ENCODE assay signal across 10 cellular contexts in genomic region chr15:73781038-73781925, GRCh38. TPM values are rescaled to one million over a fixed set of nuclear protein-coding genes. Genes with fewer than 3 reads are reported as not detected.
DNase-seq lines count a peak whose midpoint lies in the region; ATAC-seq and TF ChIP-seq lines count a peak whose summit lies in the region.
"Had no signal": no experiment of that assay in that cellular context is flagged by ENCODE, and none has a peak within 500 bp of the region (broad histone marks: within the 10 kb centered on the region; RNA-seq: fewer than 3 reads in every experiment).

No MANE protein-coding gene starts in this region.

- POLR2A ChIA-PET in HEK293 (lab: Yijun Ruan, JAX), result no interaction called here

- DNase-seq in WERI-Rb-1 (peak; percentile 45), iPS-NIHi7 (ENCODE audit: extremely low spot score) (peak; percentile 68), colonic mucosa (no peak)
- DNase-seq in activated CD8-positive, alpha-beta memory T cell treated with anti-CD3 and anti-CD28 coated beads for 24 hours, result no peak
- DNase-seq: effector memory CD4-positive, alpha-beta T cell; stimulated activated naive CD4-positive, alpha-beta T cell treated with Interleukin-2 at 50 U/mL for 16 hours had no signal

- H3K36me3 ChIP-seq in HEK293 (ENCODE audit: control insufficient read depth in 2 of 2, insufficient read depth in 1 of 2, low read length in 2 of 2) (no peaks in the 10 kb centered on the region), WERI-Rb-1 (no peaks in the 10 kb centered on the region), colonic mucosa (no peaks in the 10 kb centered on the region)

- CTCF ChIA-PET in HEK293 (lab: Yijun Ruan, JAX), result interaction anchor here (0.6 to 4.6 kb wide), 13 partner anchors 8 to 221 kb away, joined by 3 to 14 read pairs (median 4); no protein-coding TSS in a partner anchor

- H3K27ac ChIP-seq in C4-2B (no peak overlapping the region), HEK293 (ENCODE audit: extremely low read depth, low read depth, low read length) (no peak overlapping the region), WERI-Rb-1 (no peak overlapping the region), colonic mucosa (no peak overlapping the region)

- H3K9me3 ChIP-seq in HEK293 (ENCODE audit: control insufficient read depth, insufficient read depth, low read depth, low read length), result no peaks in the 10 kb centered on the region
- no peaks in the 10 kb centered on the region for H3K9me3 ChIP-seq in WERI-Rb-1 (ENCODE audit: severe bottlenecking)
- no peaks in the 10 kb centered on the region for H3K9me3 ChIP-seq in colonic mucosa

- H3K4me1 ChIP-seq in HEK293 (ENCODE audit: control insufficient read depth, insufficient read depth, low read length) (no peaks in the 10 kb centered on the region), colonic mucosa (no peaks in the 10 kb centered on the region)

- no peaks in the 10 kb centered on the region for H3K27me3 ChIP-seq in WERI-Rb-1 (ENCODE audit: insufficient read depth, low read depth, severe bottlenecking)
- no peaks in the 10 kb centered on the region for H3K27me3 ChIP-seq in colonic mucosa

- H3K9ac ChIP-seq in colonic mucosa (ENCODE audit: low read depth in 2 of 2, low read length in 2 of 2), result no peak overlapping the region

- intact Hi-C loops in colonic mucosa (cut with DNase I), result no loop called here

- H3K4me3 ChIP-seq in HEK293 (ENCODE audit: low read depth, low read length), result no peak overlapping the region
- no peak overlapping the region for H3K4me3 ChIP-seq in WERI-Rb-1 (ENCODE audit: low read depth, low read length)
- no peak overlapping the region for H3K4me3 ChIP-seq in colonic mucosa

- ATAC-seq in GM19455 (IDR thresholded peaks at IDR 0.05; ENCODE audit: unreplicated experiment), result no peak
- ATAC-seq in HG02981 (IDR thresholded peaks at IDR 0.05; ENCODE audit: unreplicated experiment), result no peak

- TF ChIP-seq CTCF in C4-2B (conservative IDR thresholded peaks at IDR 0.05) (peak; percentile 76), HEK293 (tag by site-specific recombination; IDR thresholded peaks at IDR 0.05) (peak; percentile 70; the same call in 1 of the 2 replicates), WERI-Rb-1 (IDR thresholded peaks at IDR 0.05; ENCODE audit: low read depth, low read length) (peak; percentile 69), colonic mucosa (IDR thresholded peaks at IDR 0.05) (no peak)

TF ChIP-seq in HEK293, 187 proteins besides CTCF, POLR2A, EP300 and RAD21:
- TF ChIP-seq SCRT2 (tag by site-specific recombination; IDR thresholded peaks at IDR 0.05) (no peak), ZNF600 (tag by site-specific recombination; IDR thresholded peaks at IDR 0.05) (peak; percentile 31; the same call in 1 of the 2 replicates)

RNA-seq across cellular contexts. Expression of gene INSYN1, which starts 28.1 kb away (rescaled TPM):
- under 1 TPM; 0.32 to 0.58 TPM for total RNA-seq in colonic mucosa

Comparison
In these comparisons a context has a peak if more than half of its experiments do, and no peak if none do; other contexts are left out.
1. DNase-seq: peak in WERI-Rb-1 (single experiment) and iPS-NIHi7 (single experiment); none in activated CD8-positive, alpha-beta memory T cell treated with anti-CD3 and anti-CD28 coated beads for 24 hours (single experiment) and colonic mucosa (single experiment).